Comparison of ENCODE assay signal across 25 cellular contexts in the genomic region with DNA sequence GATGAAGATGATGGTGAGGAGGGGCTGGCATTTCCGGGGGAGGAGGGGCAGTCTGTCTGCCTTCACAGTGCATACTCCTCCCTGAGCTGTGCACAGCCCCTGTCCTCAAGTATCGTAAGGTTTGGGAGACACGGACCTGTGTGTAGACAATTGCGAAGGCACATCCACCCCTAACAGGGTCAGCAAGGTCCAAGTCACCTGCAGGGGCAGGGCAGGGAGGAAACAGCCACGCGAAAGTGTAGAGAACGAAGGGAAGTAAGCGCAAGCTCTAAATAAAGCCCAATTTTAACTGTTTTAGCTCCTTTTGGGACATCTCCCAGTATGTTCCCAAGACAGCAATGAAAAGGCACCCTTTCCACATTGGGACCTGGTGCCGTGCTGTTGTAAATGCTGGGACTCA.
DNase-seq lines count a peak whose midpoint lies in the region; FAIRE-seq and TF ChIP-seq lines count a peak whose summit lies in the region.
"Had no signal": no experiment of that assay in that cellular context is flagged by ENCODE, and none has a peak within 500 bp of the region (broad histone marks: within the 10 kb centered on the region; RNA-seq: fewer than 3 reads in every experiment).

No MANE protein-coding gene starts in this region.

- H3K9me3 ChIP-seq in astrocyte (ENCODE audit: insufficient read depth, low read depth, low read length) (peaks cover 3% of the 10 kb centered on the region), suprapubic skin (no peaks in the 10 kb centered on the region)
- H3K9me3 ChIP-seq: A549 had no signal

- H3K27me3 Mint-ChIP-seq in astrocyte (ENCODE audit: low read depth, unreplicated experiment): peaks cover 7% of the 10 kb centered on the region
- H3K27me3 Mint-ChIP-seq: B cell had no signal

- FAIRE-seq in astrocyte (lab: Jason Lieb, UNC): no peak
- FAIRE-seq: A549, GM18507, HTR-8/SVneo had no signal

- H3K79me2 ChIP-seq in astrocyte (ENCODE audit: insufficient read depth, low read length): no peaks in the 10 kb centered on the region

- H3K9me3 Mint-ChIP-seq in astrocyte (ENCODE audit: unreplicated experiment): peaks cover 29% of the 10 kb centered on the region

- H3K36me3 Mint-ChIP-seq in astrocyte (ENCODE audit: low read depth, unreplicated experiment): no peaks in the 10 kb centered on the region
- H3K36me3 Mint-ChIP-seq: CD14-positive monocyte had no signal

- H3K4me3 ChIP-seq in astrocyte (ENCODE audit: insufficient read depth, low read depth, low read length): no peak overlapping the region
- no peak overlapping the region for H3K4me3 ChIP-seq in suprapubic skin
- H3K4me3 ChIP-seq: A549 had no signal

- no peak overlapping the region for H3K27ac ChIP-seq in astrocyte (ENCODE audit: low read depth, low read length)
- H3K27ac ChIP-seq in suprapubic skin: no peak overlapping the region
- H3K27ac ChIP-seq: A549, KMS-11 had no signal

- no peaks in the 10 kb centered on the region for H3K36me3 ChIP-seq in astrocyte (ENCODE audit: insufficient read depth, low read length)
- no peaks in the 10 kb centered on the region for H3K36me3 ChIP-seq in suprapubic skin

- peak; percentile 3 for DNase-seq in activated T-cell treated with anti-CD3 and anti-CD28 coated beads, Interleukin-2, amount 50 U/mL, for 1 hour
- no peak for DNase-seq in activated T-cell treated with anti-CD3 and anti-CD28 coated beads for 4 hours
- DNase-seq in astrocyte (ENCODE audit: low read depth): no peak
- DNase-seq in mesenteric fat pad (ENCODE audit: low spot score): peak; percentile 35
- DNase-seq in suprapubic skin (ENCODE audit: low spot score in 2 of 2): peak; percentile 10 to 50
- no peak for DNase-seq in activated naive CD4-positive, alpha-beta T cell (lab: John Stamatoyannopoulos, UW)
- DNase-seq in stimulated activated CD4-positive, alpha-beta T cell treated with anti-CD3 and anti-CD28 coated beads, Interleukin-2, amount 100 ng/mL, for 24 hours: no peak
- DNase-seq: DMS53; GDM1; GOT3; HCEC 1CT; NCI-H1105; NCI-H146; NCI-H2029; NCI-H2171; NCI-H345; NCI-H524; NCI-H774; NK-92 treated with Interleukin-12 subunit alpha and Interleukin-12 subunit beta, amount 100 ng/mL, for 24 hours had no signal

- no peak for TF ChIP-seq CTCF in astrocyte (IDR thresholded peaks at IDR 0.05; ENCODE audit: insufficient read depth, low read depth, low read length)
- TF ChIP-seq CTCF in suprapubic skin (IDR thresholded peaks at IDR 0.05): no peak

- no peak for TF ChIP-seq EP300 in suprapubic skin (IDR thresholded peaks at IDR 0.05)

- no peak for TF ChIP-seq POLR2A in suprapubic skin (IDR thresholded peaks at IDR 0.05)

- no peaks in the 10 kb centered on the region for H4K20me1 ChIP-seq in astrocyte (ENCODE audit: insufficient read depth, low read length)

- H3K9ac ChIP-seq in astrocyte (ENCODE audit: low read length): no peak overlapping the region
- H3K9ac ChIP-seq: KMS-11 had no signal

- H3K27me3 ChIP-seq in astrocyte (ENCODE audit: insufficient read depth, low read length) (no peaks in the 10 kb centered on the region), suprapubic skin (no peaks in the 10 kb centered on the region)

- no peak overlapping the region for H3K4me2 ChIP-seq in astrocyte (ENCODE audit: low read length)
- H3K4me2 ChIP-seq: A549, KMS-11 had no signal

- H3K27ac Mint-ChIP-seq in astrocyte (ENCODE audit: unreplicated experiment): peak overlapping the region; percentile 78
- H3K27ac Mint-ChIP-seq: B cell had no signal

- WGBS in suprapubic skin: 84% methylated on average over 9 of the region's 9 CpGs

- no peak overlapping the region for H3K4me3 Mint-ChIP-seq in astrocyte (ENCODE audit: unreplicated experiment)
- H3K4me3 Mint-ChIP-seq: B cell, CD14-positive monocyte had no signal

- H3K4me1 Mint-ChIP-seq in astrocyte (ENCODE audit: low read depth, unreplicated experiment): no peaks in the 10 kb centered on the region
- H3K4me1 Mint-ChIP-seq: B cell, CD14-positive monocyte had no signal

- H3K4me1 ChIP-seq in astrocyte (ENCODE audit: insufficient read depth, low read length): no peaks in the 10 kb centered on the region
- no peaks in the 10 kb centered on the region for H3K4me1 ChIP-seq in suprapubic skin
- H3K4me1 ChIP-seq: A549 had no signal

- no peak overlapping the region for H2AFZ ChIP-seq in astrocyte (ENCODE audit: low read depth, low read length)

Comparison
In these comparisons a context has a peak if more than half of its experiments do, and no peak if none do; other contexts are left out.
1. DNase-seq: peak in activated T-cell treated with anti-CD3 and anti-CD28 coated beads, Interleukin-2, amount 50 U/mL, for 1 hour (single experiment), mesenteric fat pad (single experiment) and suprapubic skin (2 of 2); none in activated T-cell treated with anti-CD3 and anti-CD28 coated beads for 4 hours (single experiment), astrocyte (single experiment), activated naive CD4-positive, alpha-beta T cell (0 of 4) and stimulated activated CD4-positive, alpha-beta T cell treated with anti-CD3 and anti-CD28 coated beads, Interleukin-2, amount 100 ng/mL, for 24 hours (0 of 2).